In genomic region chr6:144006731-144007454, GRCh38 we compare ENCODE assay signal across 8 cellular contexts. TPM values are rescaled to one million over a fixed set of nuclear protein-coding genes. Genes with fewer than 3 reads are reported as not detected.
A peak's percentile ranks its signal among the peaks of the same experiment; 100 is the strongest.
DNase-seq lines count a peak whose midpoint lies in the region; ATAC-seq and TF ChIP-seq lines count a peak whose summit lies in the region.

No MANE protein-coding gene starts in this region.

- peak in 1 of 3 donors; percentile 6 for DNase-seq in CD4-positive, CD25-positive, alpha-beta regulatory T cell
- DNase-seq in LoVo (ENCODE audit: low spot score) = peak; percentile 2
- no peak for DNase-seq in central memory CD8-positive, alpha-beta T cell (ENCODE audit: low spot score in 2 of 2)
- peak; percentile 39 to 58 for DNase-seq in lung microvascular endothelial cell (ENCODE audit: low read depth in 2 of 2)
- DNase-seq in upper lobe of right lung = no peak

- H3K27ac Mint-ChIP-seq in CD4-positive, CD25-positive, alpha-beta regulatory T cell = no peak overlapping the region
- H3K27ac Mint-ChIP-seq in central memory CD8-positive, alpha-beta T cell (ENCODE audit: low read depth) = no peak overlapping the region

- no peaks in the 10 kb centered on the region for H3K36me3 ChIP-seq in CD4-positive, CD25-positive, alpha-beta regulatory T cell (ENCODE audit: control insufficient read depth, insufficient read depth, low read length)
- H3K36me3 ChIP-seq in upper lobe of right lung = no peaks in the 10 kb centered on the region

- peaks cover 10% of the 10 kb centered on the region for H3K27me3 ChIP-seq in CD4-positive, CD25-positive, alpha-beta regulatory T cell (ENCODE audit: control insufficient read depth, insufficient read depth, low read length)
- H3K27me3 ChIP-seq in upper lobe of right lung = no peaks in the 10 kb centered on the region

- H3K27me3 Mint-ChIP-seq in CD4-positive, CD25-positive, alpha-beta regulatory T cell = peaks cover 34% of the 10 kb centered on the region
- peaks cover 39% of the 10 kb centered on the region for H3K27me3 Mint-ChIP-seq in central memory CD8-positive, alpha-beta T cell

- H3K4me1 ChIP-seq in CD4-positive, CD25-positive, alpha-beta regulatory T cell (ENCODE audit: control insufficient read depth, insufficient read depth, low read length, poor library complexity, severe bottlenecking) = no peaks in the 10 kb centered on the region
- H3K4me1 ChIP-seq in upper lobe of right lung = no peaks in the 10 kb centered on the region

- ATAC-seq in CD4-positive, CD25-positive, alpha-beta regulatory T cell (ENCODE audit: low read depth in 2 of 2) = no peak
- no peak for ATAC-seq in central memory CD8-positive, alpha-beta T cell (replicated peaks; ENCODE audit: extremely low read depth, poor library complexity, severe bottlenecking)
- peak; percentile 26 for ATAC-seq in upper lobe of right lung
- ATAC-seq in GM21367 (IDR thresholded peaks at IDR 0.05; ENCODE audit: unreplicated experiment) = no peak
- no peak for ATAC-seq in HG02973 (IDR thresholded peaks at IDR 0.05; ENCODE audit: unreplicated experiment)
- no peak for ATAC-seq in GM21360 (IDR thresholded peaks at IDR 0.05; ENCODE audit: unreplicated experiment)

- no peaks in the 10 kb centered on the region for H3K9me3 ChIP-seq in CD4-positive, CD25-positive, alpha-beta regulatory T cell (ENCODE audit: control insufficient read depth in 2 of 2, low read length in 2 of 2)
- H3K9me3 ChIP-seq in upper lobe of right lung = no peaks in the 10 kb centered on the region

- H3K4me3 ChIP-seq in CD4-positive, CD25-positive, alpha-beta regulatory T cell (ENCODE audit: low read depth, low read length) = peak overlapping the region; percentile 48
- peak overlapping the region; percentile 60 for H3K4me3 ChIP-seq in upper lobe of right lung

- H3K9me3 Mint-ChIP-seq in CD4-positive, CD25-positive, alpha-beta regulatory T cell = peaks cover 0 to 4% (median under 1%) of the 10 kb centered on the region in 7 donors
- no peaks in the 10 kb centered on the region for H3K9me3 Mint-ChIP-seq in central memory CD8-positive, alpha-beta T cell

- intact Hi-C loops in upper lobe of right lung (cut with DNase I) = no loop called here

- peaks cover 0 to 14% (median 1%) of the 10 kb centered on the region in 4 donors for H3K4me1 Mint-ChIP-seq in CD4-positive, CD25-positive, alpha-beta regulatory T cell
- H3K4me1 Mint-ChIP-seq in central memory CD8-positive, alpha-beta T cell = peaks cover 4% of the 10 kb centered on the region

- peak overlapping the region; percentile 63 to 77 (median 68) for H3K4me3 Mint-ChIP-seq in CD4-positive, CD25-positive, alpha-beta regulatory T cell
- H3K4me3 Mint-ChIP-seq in central memory CD8-positive, alpha-beta T cell = peak overlapping the region; percentile 41

- TF ChIP-seq CTCF in upper lobe of right lung (IDR thresholded peaks at IDR 0.05) = no peak

- H3K36me3 Mint-ChIP-seq in CD4-positive, CD25-positive, alpha-beta regulatory T cell = peaks cover 4% of the 10 kb centered on the region
- H3K36me3 Mint-ChIP-seq in central memory CD8-positive, alpha-beta T cell (ENCODE audit: insufficient read depth) = no peaks in the 10 kb centered on the region

- H3K27ac ChIP-seq in CD4-positive, CD25-positive, alpha-beta regulatory T cell (ENCODE audit: insufficient read depth, low read length, poor library complexity, severe bottlenecking) = no peak overlapping the region
- H3K27ac ChIP-seq in upper lobe of right lung = peak overlapping the region; percentile 33

RNA-seq across cellular contexts. Expression of gene PLAGL1, which starts 1.2 kb away (rescaled TPM):
- total RNA-seq in CD4-positive, CD25-positive, alpha-beta regulatory T cell = 2.8 TPM
- 1 to 10 TPM; 1.4 to 4.7 (median 2.6) TPM for polyA plus RNA-seq in CD4-positive, CD25-positive, alpha-beta regulatory T cell
- 2.4 and 5.7 TPM in 2 replicates for total RNA-seq in lung microvascular endothelial cell
- total RNA-seq in upper lobe of right lung = 34.8 TPM

Comparison
In these comparisons a context has a peak if more than half of its experiments do, and no peak if none do; other contexts are left out.
1. DNase-seq: peak in LoVo (single experiment) and lung microvascular endothelial cell (2 of 2); none in central memory CD8-positive, alpha-beta T cell (0 of 2) and upper lobe of right lung (single experiment).